In the genomic region with DNA sequence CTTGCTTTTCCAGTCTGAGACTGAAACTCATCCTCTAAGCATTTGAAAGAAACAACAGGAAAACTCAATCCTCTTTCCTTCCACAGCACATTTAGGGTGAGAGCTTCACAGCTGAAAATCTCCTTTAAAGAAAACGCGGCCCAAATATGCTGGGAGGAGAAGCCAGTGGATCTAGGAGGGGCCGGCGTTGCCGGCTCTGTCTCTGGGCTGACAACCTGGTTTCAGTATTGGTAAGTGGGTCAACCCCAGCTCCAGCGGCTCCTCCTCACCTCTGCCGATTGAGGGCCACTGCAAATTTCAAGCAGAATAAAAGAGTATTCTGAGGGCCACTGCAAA, we compare ENCODE assay signal across 1 cellular context.
TF ChIP-seq lines count a peak whose summit lies in the region.

No MANE protein-coding gene starts in this region.

TF ChIP-seq in GM12878, 131 proteins besides CTCF, POLR2A, EP300 and RAD21 (continued from another document):
- TF ChIP-seq DPF2 (IDR thresholded peaks at IDR 0.05): no peak
